ENCODE assay signal across 25 cellular contexts in the genomic region with DNA sequence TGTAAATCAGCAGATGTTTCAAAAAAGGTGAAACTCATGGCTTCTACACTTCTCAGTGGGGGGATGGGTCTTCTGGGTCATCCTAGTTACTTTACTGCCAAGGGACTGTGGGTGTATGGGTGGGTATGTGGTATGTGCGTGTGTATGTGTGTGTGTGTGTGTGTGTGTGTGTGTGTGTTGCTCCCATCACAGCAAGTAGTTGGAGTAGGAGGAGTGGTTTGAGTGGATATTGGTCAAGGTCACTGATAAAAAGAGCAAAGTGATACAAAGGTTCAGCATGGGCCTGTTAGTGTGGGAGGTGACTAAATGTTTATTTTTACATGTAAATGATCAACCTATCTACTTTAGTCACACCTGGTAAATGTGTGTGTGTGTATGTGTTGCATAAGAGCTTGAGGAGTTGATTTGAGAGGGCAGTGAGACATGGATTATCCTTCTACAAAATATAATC. TPM values are rescaled to one million over a fixed set of nuclear protein-coding genes. Genes with fewer than 3 reads are reported as not detected.
DNase-seq lines count a peak whose midpoint lies in the region; FAIRE-seq and TF ChIP-seq lines count a peak whose summit lies in the region.
"Had no signal": no experiment of that assay in that cellular context is flagged by ENCODE, and none has a peak within 500 bp of the region (broad histone marks: within the 10 kb centered on the region; RNA-seq: fewer than 3 reads in every experiment).

No MANE protein-coding gene starts in this region.

- H3K9me2 ChIP-seq in PC-9 (ENCODE audit: insufficient read depth): 0 out of 2 replicates have a peak, but pooled peaks cover 3% of the 10 kb centered on the region

- no peak for FAIRE-seq in bronchial epithelial cell (lab: Jason Lieb, UNC)
- FAIRE-seq: A549, astrocyte, kidney had no signal

- H3K27ac Mint-ChIP-seq in progenitor cell of endocrine pancreas: peak overlapping the region; percentile 1
- H3K27ac Mint-ChIP-seq: activated CD8-positive, alpha-beta T cell treated with anti-CD3 and anti-CD28 coated beads for 36 hours; CD4-positive, alpha-beta memory T cell; HFFc6; stimulated activated naive CD8-positive, alpha-beta T cell treated with anti-CD3 and anti-CD28 coated beads, Interleukin-15, Interleukin-2, amounts not matched to agents 100 ng/mL and 50 ng/mL, for 24 hours had no signal

- CTCF ChIA-PET in PC-9 (lab: Charles Lee): interaction anchor here (0.6 kb wide), 1 partner anchor 12 kb away, joined by 5 read pairs; no protein-coding TSS in a partner anchor

- TF ChIP-seq CTCF in bronchial epithelial cell (IDR thresholded peaks at IDR 0.05; ENCODE audit: insufficient read depth, low read length, severe bottlenecking): no peak
- no peak for TF ChIP-seq CTCF in progenitor cell of endocrine pancreas (IDR thresholded peaks at IDR 0.05; ENCODE audit: unreplicated experiment)
- TF ChIP-seq CTCF in PC-9 (conservative IDR thresholded peaks at IDR 0.05): no peak

- no TSS peak for BruUV-seq in PC-9 (replicated peaks; lab: Mats Ljungman, UMichigan)

- no peak overlapping the region for H3K4me3 Mint-ChIP-seq in progenitor cell of endocrine pancreas (ENCODE audit: low read depth)
- H3K4me3 Mint-ChIP-seq: activated CD8-positive, alpha-beta T cell treated with anti-CD3 and anti-CD28 coated beads for 36 hours; CD4-positive, alpha-beta memory T cell; HFFc6; stimulated activated naive CD8-positive, alpha-beta T cell treated with anti-CD3 and anti-CD28 coated beads, Interleukin-15, Interleukin-2, amounts not matched to agents 100 ng/mL and 50 ng/mL, for 24 hours had no signal

- H3K4me2 ChIP-seq in PC-9: no peak overlapping the region
- H3K4me2 ChIP-seq: A549 had no signal

- intact Hi-C loops in PC-9 (cut with micrococcal nuclease; ENCODE audit: unreplicated experiment): no loop called here

- peak; percentile 69 for DNase-seq in bronchial epithelial cell (ENCODE audit: low read depth)
- DNase-seq in progenitor cell of endocrine pancreas (ENCODE audit: low spot score, unreplicated experiment): no peak
- no peak for DNase-seq in DMS114 treated with DMSO at 0.1 percent for 48 hours (lab: John Stamatoyannopoulos, UW; ENCODE audit: unreplicated experiment)
- DNase-seq in PC-9: no peak
- no peak for DNase-seq in NCI-H1417 (lab: John Stamatoyannopoulos, UW)
- DNase-seq in stimulated activated CD4-positive, alpha-beta T cell treated with anti-CD3 and anti-CD28 coated beads, Interleukin-2, amount 100 ng/mL, for 24 hours: no peak
- DNase-seq: activated CD4-positive, alpha-beta T cell treated with anti-CD3 and anti-CD28 coated beads for 1 hour; activated CD8-positive, alpha-beta T cell treated with anti-CD3 and anti-CD28 coated beads for 36 hours; activated effector memory CD4-positive, alpha-beta T cell treated with anti-CD3 and anti-CD28 coated beads, Interleukin-2, amount 50 U/mL, for 16 hours; CD4-positive, alpha-beta memory T cell; central memory CD4-positive, alpha-beta T cell; gastrocnemius medialis; GF-D8; HFFc6; hippocampal formation; Kasumi-1; kidney; NCI-H446 treated with DMSO at 0.1 percent for 48 hours; T-helper 2 cell had no signal

- H3K27me3 Mint-ChIP-seq in progenitor cell of endocrine pancreas: no peaks in the 10 kb centered on the region

- POLR2A ChIA-PET in PC-9 (lab: Charles Lee; ENCODE audit: unreplicated experiment): no interaction called here

- H3K9me3 ChIP-seq in ES-I3 (ENCODE audit: control insufficient read depth, insufficient read depth, low read length) (no peaks in the 10 kb centered on the region), iPS-20b (ENCODE audit: insufficient read depth, low read depth, low read length) (no peaks in the 10 kb centered on the region), PC-9 (ENCODE audit: insufficient read depth, low read depth) (no peaks in the 10 kb centered on the region)
- H3K9me3 ChIP-seq: A549, gastrocnemius medialis, thoracic aorta had no signal

- H3K4me1 ChIP-seq in ES-I3 (ENCODE audit: insufficient read depth, low read length) (peaks cover 31% of the 10 kb centered on the region), iPS-20b (ENCODE audit: insufficient read depth, low read length) (peaks cover 36% of the 10 kb centered on the region), PC-9 (replicated peaks; ENCODE audit: insufficient read depth) (no peaks in the 10 kb centered on the region)

- no peak overlapping the region for H2AFZ ChIP-seq in PC-9

- H3K9ac ChIP-seq in ES-I3 (ENCODE audit: low read depth, low read length) (peak overlapping the region; percentile 52; the same call in 1 of the 2 replicates), iPS-20b (ENCODE audit: low read depth, low read length) (peak overlapping the region; percentile 69)

- H4K20me1 ChIP-seq in PC-9 (ENCODE audit: insufficient read depth): no peaks in the 10 kb centered on the region

- H3K9me3 Mint-ChIP-seq in progenitor cell of endocrine pancreas (ENCODE audit: low read depth): peaks cover 4% of the 10 kb centered on the region
- H3K9me3 Mint-ChIP-seq: activated CD8-positive, alpha-beta T cell treated with anti-CD3 and anti-CD28 coated beads for 36 hours; stimulated activated naive CD8-positive, alpha-beta T cell treated with anti-CD3 and anti-CD28 coated beads, Interleukin-15, Interleukin-2, amounts not matched to agents 100 ng/mL and 50 ng/mL, for 24 hours had no signal

- no peaks in the 10 kb centered on the region for H3K27me3 ChIP-seq in bronchial epithelial cell (ENCODE audit: control insufficient read depth, insufficient read depth, low read length)
- H3K27me3 ChIP-seq in iPS-20b (ENCODE audit: insufficient read depth, low read length): no peaks in the 10 kb centered on the region; the same call in 1 of the 2 replicates
- H3K27me3 ChIP-seq in PC-9 (ENCODE audit: insufficient read depth, low read depth): no peaks in the 10 kb centered on the region
- H3K27me3 ChIP-seq: gastrocnemius medialis had no signal

- H3K36me3 Mint-ChIP-seq in progenitor cell of endocrine pancreas (ENCODE audit: insufficient read depth): no peaks in the 10 kb centered on the region
- H3K36me3 Mint-ChIP-seq: CD4-positive, alpha-beta memory T cell had no signal

- H3K4me1 Mint-ChIP-seq in progenitor cell of endocrine pancreas (ENCODE audit: low read depth): peaks cover 14% of the 10 kb centered on the region
- H3K4me1 Mint-ChIP-seq: CD4-positive, alpha-beta memory T cell had no signal

- H3F3A ChIP-seq in PC-9 (ENCODE audit: insufficient read depth, low read depth): no peaks in the 10 kb centered on the region

- H3K36me3 ChIP-seq in ES-I3 (ENCODE audit: insufficient read depth, low read length) (no peaks in the 10 kb centered on the region), bronchial epithelial cell (ENCODE audit: control insufficient read depth, insufficient read depth, low read length) (no peaks in the 10 kb centered on the region), iPS-20b (ENCODE audit: insufficient read depth, low read depth, low read length) (no peaks in the 10 kb centered on the region), PC-9 (ENCODE audit: low read depth) (no peaks in the 10 kb centered on the region)
- H3K36me3 ChIP-seq: gastrocnemius medialis, thoracic aorta had no signal

- H3K27ac ChIP-seq in iPS-20b (ENCODE audit: low read length): peak overlapping the region; percentile 76
- no peak overlapping the region for H3K27ac ChIP-seq in PC-9
- H3K27ac ChIP-seq: A549, gastrocnemius medialis, thoracic aorta had no signal

- no peak overlapping the region for H3K4me3 ChIP-seq in bronchial epithelial cell (ENCODE audit: low read depth, low read length)
- peak overlapping the region; percentile 56 for H3K4me3 ChIP-seq in iPS-20b (ENCODE audit: low read length)
- no peak overlapping the region for H3K4me3 ChIP-seq in PC-9
- H3K4me3 ChIP-seq: A549, gastrocnemius medialis, thoracic aorta had no signal

- no peaks in the 10 kb centered on the region for H3K79me2 ChIP-seq in PC-9 (ENCODE audit: low read depth)

RNA-seq across cellular contexts. Expression of a gene that starts 11.8 kb away (rescaled TPM):
- total RNA-seq in bronchial epithelial cell: 1.1 and 4.1 TPM in 2 replicates
- 19.8 and 21.3 TPM in 2 replicates for total RNA-seq in progenitor cell of endocrine pancreas
- 49.4 and 51.4 TPM in 2 replicates for total RNA-seq in PC-9 (2021)
- total RNA-seq: activated CD8-positive, alpha-beta T cell treated with anti-CD3 and anti-CD28 coated beads for 36 hours; CD4-positive, alpha-beta memory T cell; HFFc6 had no signal
